ENCODE assay signal across 1 cellular context in genomic region chr12:53751336-53752191, GRCh38.
TF ChIP-seq lines count a peak whose summit lies in the region.

TSS of gene CISTR (minus strand) at chr12:53751979.

TF ChIP-seq in IMR-90, 13 proteins besides CTCF, POLR2A, EP300 and RAD21 (continued from another document):
- TF ChIP-seq USF2 (IDR thresholded peaks at IDR 0.05; ENCODE audit: low read depth, low read length) (no peak), RFX5 (IDR thresholded peaks at IDR 0.05; ENCODE audit: low read depth, low read length) (no peak), CEBPB (IDR thresholded peaks at IDR 0.05; ENCODE audit: low read depth, low read length) (no peak), MXI1 (IDR thresholded peaks at IDR 0.05; ENCODE audit: borderline replicate concordance, low read depth, low read length) (no peak), SMC3 (IDR thresholded peaks at IDR 0.05; ENCODE audit: low read depth, low read length) (no peak), NFE2L2 (IDR thresholded peaks at IDR 0.05; ENCODE audit: low read depth, low read length) (no peak), MAFK (IDR thresholded peaks at IDR 0.05; ENCODE audit: low read depth, low read length) (no peak), ELK1 (IDR thresholded peaks at IDR 0.05; ENCODE audit: borderline replicate concordance, low read depth, low read length) (no peak), MAZ (IDR thresholded peaks at IDR 0.05; ENCODE audit: borderline replicate concordance, low read depth, low read length) (no peak)
TF ChIP-seq in IMR-90: peak in this region for 0.
